ENCODE assay signal across 8 cellular contexts in the genomic region with DNA sequence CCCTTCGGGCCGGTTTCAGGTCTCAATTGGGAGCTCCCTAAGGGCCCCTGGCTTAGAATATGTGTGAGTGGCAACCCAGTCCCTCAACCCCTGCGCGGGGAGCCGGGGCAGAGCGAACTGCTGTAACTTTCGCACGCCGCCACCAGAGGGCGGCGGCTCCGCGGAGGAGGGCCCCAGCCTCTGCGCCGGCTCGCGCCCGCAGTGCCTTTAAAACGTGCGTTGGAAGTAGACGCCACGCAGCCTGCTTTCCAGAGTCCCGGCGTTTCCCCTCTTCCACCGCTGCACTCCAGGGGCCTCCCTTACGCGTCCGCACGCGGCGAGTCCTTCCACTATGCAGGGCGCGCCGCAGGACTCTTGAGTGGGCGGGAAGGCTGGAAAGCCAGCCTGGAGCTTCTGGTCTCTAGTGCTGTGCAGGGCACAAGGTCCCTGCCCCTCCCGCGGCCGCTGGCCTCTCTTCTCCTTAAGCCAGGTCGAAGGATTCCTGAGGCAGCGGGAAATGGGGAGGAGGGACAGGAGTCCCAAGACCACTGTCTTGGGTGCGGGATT. TPM values are rescaled to one million over a fixed set of nuclear protein-coding genes. Genes with fewer than 3 reads are reported as not detected.
A peak's percentile ranks its signal among the peaks of the same experiment; 100 is the strongest.
DNase-seq lines count a peak whose midpoint lies in the region; TF ChIP-seq lines count a peak whose summit lies in the region.

No MANE protein-coding gene starts in this region.

- peak overlapping the region; percentile 19; the same call in 1 of the 2 replicates for H3K27ac ChIP-seq in HEK293 (ENCODE audit: extremely low read depth, low read depth, low read length)
- peak overlapping the region; percentile 68 for H3K27ac ChIP-seq in left ventricle myocardium inferior (replicated peaks)
- H3K27ac ChIP-seq in uterus = peak overlapping the region; percentile 57 to 73

- H3K9ac ChIP-seq in adipocyte (ENCODE audit: low read length) = peak overlapping the region; percentile 84

- H3K36me3 Mint-ChIP-seq in progenitor cell of endocrine pancreas (ENCODE audit: insufficient read depth) = no peaks in the 10 kb centered on the region

- CTCF ChIA-PET in HEK293 (lab: Yijun Ruan, JAX) = interaction anchor here (0.6 to 6.2 kb wide), 56 partner anchors 9 to 533 kb away, joined by 3 to 65 read pairs (median 4); partner anchors contain the start of gene PIAS1

- peaks cover 2% of the 10 kb centered on the region; the same call in 1 of the 2 replicates for H3K4me1 ChIP-seq in HEK293 (ENCODE audit: control insufficient read depth, insufficient read depth, low read length)
- H3K4me1 ChIP-seq in adipocyte (ENCODE audit: control insufficient read depth, insufficient read depth, low read length) = peaks cover 5% of the 10 kb centered on the region
- peaks cover 11% of the 10 kb centered on the region for H3K4me1 ChIP-seq in left ventricle myocardium inferior
- H3K4me1 ChIP-seq in uterus = peaks cover 0 to 5% of the 10 kb centered on the region in 2 donors

- H3K9me3 Mint-ChIP-seq in progenitor cell of endocrine pancreas (ENCODE audit: low read depth) = no peaks in the 10 kb centered on the region

- peak overlapping the region; percentile 68 for H3K4me3 Mint-ChIP-seq in progenitor cell of endocrine pancreas (ENCODE audit: low read depth)

- peaks cover 10% of the 10 kb centered on the region for H3K27me3 Mint-ChIP-seq in progenitor cell of endocrine pancreas

- H3K4me1 Mint-ChIP-seq in progenitor cell of endocrine pancreas (ENCODE audit: low read depth) = peaks cover 2% of the 10 kb centered on the region

- TF ChIP-seq POLR2A in uterus (IDR thresholded peaks at IDR 0.05) = peak in 1 of 2 donors; percentile 23

- H3K4me3 ChIP-seq in HEK293 (ENCODE audit: low read depth, low read length) = peak overlapping the region; percentile 32
- peak overlapping the region; percentile 81 for H3K4me3 ChIP-seq in adipocyte (ENCODE audit: low read length)
- peak overlapping the region; percentile 65 for H3K4me3 ChIP-seq in left ventricle myocardium inferior
- peak overlapping the region; percentile 26 to 39 for H3K4me3 ChIP-seq in uterus

- H3K27me3 ChIP-seq in adipocyte (replicated peaks; ENCODE audit: control insufficient read depth, insufficient read depth, low read length) (peaks cover 2% of the 10 kb centered on the region), left ventricle myocardium inferior (ENCODE audit: low read depth) (no peaks in the 10 kb centered on the region), uterus (no peaks in the 10 kb centered on the region)

- TF ChIP-seq CTCF in HEK293 (tag by site-specific recombination; IDR thresholded peaks at IDR 0.05) (peak; percentile 95), left ventricle myocardium inferior (IDR thresholded peaks at IDR 0.05; ENCODE audit: borderline replicate concordance) (peak; percentile 97), progenitor cell of endocrine pancreas (IDR thresholded peaks at IDR 0.05; ENCODE audit: unreplicated experiment) (peak; percentile 97), uterus (IDR thresholded peaks at IDR 0.05) (peak; percentile 94 to 97 (median 97))

- no peaks in the 10 kb centered on the region for H3K9me3 ChIP-seq in HEK293 (ENCODE audit: control insufficient read depth, insufficient read depth, low read depth, low read length)
- H3K9me3 ChIP-seq in adipocyte (ENCODE audit: control insufficient read depth, low read length) = no peaks in the 10 kb centered on the region
- no peaks in the 10 kb centered on the region for H3K9me3 ChIP-seq in left ventricle myocardium inferior (replicated peaks)
- H3K9me3 ChIP-seq in uterus = no peaks in the 10 kb centered on the region

- intact Hi-C loops in left ventricle myocardium inferior (cut with micrococcal nuclease) = loop anchor here (2.0 kb wide), 1 partner anchor 291 kb away; no protein-coding TSS in a partner anchor
- intact Hi-C loops in uterus (cut with DNase I; ENCODE audit: low total_unique reads) = loop anchor here (5.0 kb wide), 1 partner anchor 294 kb away; no protein-coding TSS in a partner anchor

- H3K36me3 ChIP-seq in HEK293 (ENCODE audit: control insufficient read depth in 2 of 2, insufficient read depth in 1 of 2, low read length in 2 of 2) (no peaks in the 10 kb centered on the region), adipocyte (ENCODE audit: control insufficient read depth, insufficient read depth, low read length, severe bottlenecking) (no peaks in the 10 kb centered on the region), left ventricle myocardium inferior (no peaks in the 10 kb centered on the region), uterus (no peaks in the 10 kb centered on the region)

- POLR2A ChIA-PET in HEK293 (lab: Yijun Ruan, JAX) = interaction anchor here (0.9 to 1.0 kb wide), 2 partner anchors 191 to 289 kb away, joined by 3 read pairs; partner anchors contain the start of gene PIAS1

- H3K27ac Mint-ChIP-seq in progenitor cell of endocrine pancreas = no peak overlapping the region

- DNase-seq in GF-D8 (lab: John Stamatoyannopoulos, UW) = peak; percentile 16
- DNase-seq in NAMALWA (ENCODE audit: low spot score) = peak; percentile 85
- DNase-seq in SW 1271 (lab: John Stamatoyannopoulos, UW) = peak; percentile 30 to 63
- DNase-seq in adipocyte (ENCODE audit: low read depth) = peak; percentile 91
- peak; percentile 79 for DNase-seq in left ventricle myocardium inferior
- peak; percentile 73 for DNase-seq in progenitor cell of endocrine pancreas (ENCODE audit: low spot score, unreplicated experiment)
- DNase-seq in uterus = peak; percentile 80 to 84

TF ChIP-seq in HEK293, 187 proteins besides CTCF, POLR2A, EP300 and RAD21 (continues in another document):
- TF ChIP-seq, protein P1, sequence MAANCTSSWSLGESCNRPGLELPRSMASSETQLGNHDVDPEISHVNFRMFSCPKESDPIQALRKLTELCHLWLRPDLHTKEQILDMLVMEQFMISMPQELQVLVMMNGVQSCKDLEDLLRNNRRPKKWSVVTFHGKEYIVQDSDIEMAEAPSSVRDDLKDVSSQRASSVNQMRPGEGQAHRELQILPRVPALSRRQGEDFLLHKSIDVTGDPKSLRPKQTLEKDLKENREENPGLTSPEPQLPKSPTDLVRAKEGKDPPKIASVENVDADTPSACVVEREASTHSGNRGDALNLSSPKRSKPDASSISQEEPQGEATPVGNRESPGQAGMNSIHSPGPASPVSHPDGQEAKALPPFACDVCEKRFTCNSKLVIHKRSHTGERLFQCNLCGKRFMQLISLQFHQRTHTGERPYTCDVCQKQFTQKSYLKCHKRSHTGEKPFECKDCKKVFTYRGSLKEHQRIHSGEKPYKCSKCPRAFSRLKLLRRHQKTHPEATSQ (tag by site-specific recombination; IDR thresholded peaks at IDR 0.05) = peak; percentile 56; the same call in 1 of the 2 replicates
- TF ChIP-seq, protein P2, sequence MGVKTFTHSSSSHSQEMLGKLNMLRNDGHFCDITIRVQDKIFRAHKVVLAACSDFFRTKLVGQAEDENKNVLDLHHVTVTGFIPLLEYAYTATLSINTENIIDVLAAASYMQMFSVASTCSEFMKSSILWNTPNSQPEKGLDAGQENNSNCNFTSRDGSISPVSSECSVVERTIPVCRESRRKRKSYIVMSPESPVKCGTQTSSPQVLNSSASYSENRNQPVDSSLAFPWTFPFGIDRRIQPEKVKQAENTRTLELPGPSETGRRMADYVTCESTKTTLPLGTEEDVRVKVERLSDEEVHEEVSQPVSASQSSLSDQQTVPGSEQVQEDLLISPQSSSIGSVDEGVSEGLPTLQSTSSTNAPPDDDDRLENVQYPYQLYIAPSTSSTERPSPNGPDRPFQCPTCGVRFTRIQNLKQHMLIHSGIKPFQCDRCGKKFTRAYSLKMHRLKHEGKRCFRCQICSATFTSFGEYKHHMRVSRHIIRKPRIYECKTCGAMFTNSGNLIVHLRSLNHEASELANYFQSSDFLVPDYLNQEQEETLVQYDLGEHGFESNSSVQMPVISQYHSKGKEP (tag by site-specific recombination; IDR thresholded peaks at IDR 0.05) = peak; percentile 28; the same call in 1 of the 2 replicates
- TF ChIP-seq ZNF677 (tag by site-specific recombination; IDR thresholded peaks at IDR 0.05) (no peak), IKZF3 (tag by site-specific recombination; IDR thresholded peaks at IDR 0.05) (peak; percentile 91), KLF8 (tag by site-specific recombination; IDR thresholded peaks at IDR 0.05) (0 out of 2 replicates have a peak, but pooled peaks have one; percentile 25), WT1 (tag by site-specific recombination; IDR thresholded peaks at IDR 0.05) (no peak), ZNF223 (tag by site-specific recombination; IDR thresholded peaks at IDR 0.05) (no peak), ZBTB17 (tag by site-specific recombination; IDR thresholded peaks at IDR 0.05) (peak; percentile 74)
- TF ChIP-seq, protein P3, sequence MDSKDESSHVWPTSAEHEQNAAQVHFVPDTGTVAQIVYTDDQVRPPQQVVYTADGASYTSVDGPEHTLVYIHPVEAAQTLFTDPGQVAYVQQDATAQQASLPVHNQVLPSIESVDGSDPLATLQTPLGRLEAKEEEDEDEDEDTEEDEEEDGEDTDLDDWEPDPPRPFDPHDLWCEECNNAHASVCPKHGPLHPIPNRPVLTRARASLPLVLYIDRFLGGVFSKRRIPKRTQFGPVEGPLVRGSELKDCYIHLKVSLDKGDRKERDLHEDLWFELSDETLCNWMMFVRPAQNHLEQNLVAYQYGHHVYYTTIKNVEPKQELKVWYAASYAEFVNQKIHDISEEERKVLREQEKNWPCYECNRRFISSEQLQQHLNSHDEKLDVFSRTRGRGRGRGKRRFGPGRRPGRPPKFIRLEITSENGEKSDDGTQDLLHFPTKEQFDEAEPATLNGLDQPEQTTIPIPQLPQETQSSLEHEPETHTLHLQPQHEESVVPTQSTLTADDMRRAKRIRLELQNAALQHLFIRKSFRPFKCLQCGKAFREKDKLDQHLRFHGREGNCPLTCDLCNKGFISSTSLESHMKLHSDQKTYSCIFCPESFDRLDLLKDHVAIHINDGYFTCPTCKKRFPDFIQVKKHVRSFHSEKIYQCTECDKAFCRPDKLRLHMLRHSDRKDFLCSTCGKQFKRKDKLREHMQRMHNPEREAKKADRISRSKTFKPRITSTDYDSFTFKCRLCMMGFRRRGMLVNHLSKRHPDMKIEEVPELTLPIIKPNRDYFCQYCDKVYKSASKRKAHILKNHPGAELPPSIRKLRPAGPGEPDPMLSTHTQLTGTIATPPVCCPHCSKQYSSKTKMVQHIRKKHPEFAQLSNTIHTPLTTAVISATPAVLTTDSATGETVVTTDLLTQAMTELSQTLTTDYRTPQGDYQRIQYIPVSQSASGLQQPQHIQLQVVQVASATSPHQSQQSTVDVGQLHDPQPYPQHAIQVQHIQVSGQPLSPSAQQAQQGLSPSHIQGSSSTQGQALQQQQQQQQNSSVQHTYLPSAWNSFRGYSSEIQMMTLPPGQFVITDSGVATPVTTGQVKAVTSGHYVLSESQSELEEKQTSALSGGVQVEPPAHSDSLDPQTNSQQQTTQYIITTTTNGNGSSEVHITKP (tag by site-specific recombination; IDR thresholded peaks at IDR 0.05) = no peak

RNA-seq across cellular contexts. Expression of gene RNU6-1, which starts 23.7 kb away (rescaled TPM):
- total RNA-seq in left ventricle myocardium inferior (not detected), progenitor cell of endocrine pancreas (not detected in 2 replicates), uterus (not detected)

RNA-seq across cellular contexts. Expression of gene SKOR1, which starts 38.2 kb away (rescaled TPM):
- 0.22 TPM for total RNA-seq in left ventricle myocardium inferior
- total RNA-seq in progenitor cell of endocrine pancreas = 0.60 and 0.75 TPM in 2 replicates
- 1 to 10 TPM in 1 of 4 donors, under 1 TPM in 2, not detected in 1; 0.35 to 1.7 (median 0.77) TPM for total RNA-seq in uterus

Comparison
In these comparisons a context has a peak if more than half of its experiments do, and no peak if none do; other contexts are left out.
1. Peak in every context shown above with its lines: DNase-seq, H3K4me3 ChIP-seq and H3K27ac ChIP-seq.
2. DNase-seq: peak in every context shown above with its lines; median percentile 91 in adipocyte; 85 in NAMALWA; 82 in uterus; 79 in left ventricle myocardium inferior; 73 in progenitor cell of endocrine pancreas; 46 in SW 1271; 16 in GF-D8.